ENCODE assay signal across 1 cellular context in genomic region chr17:75922963-75923874, GRCh38.
TF ChIP-seq lines count a peak whose summit lies in the region.

No MANE protein-coding gene starts in this region.

TF ChIP-seq in HepG2, 621 proteins besides CTCF, POLR2A, EP300 and RAD21 (continued from another document and continues in another):
- no peak for TF ChIP-seq HMGXB4 (CRISPR knock-in tag; IDR thresholded peaks at IDR 0.05; ENCODE audit: borderline replicate concordance in 1 of 2, low read depth in 1 of 2)
- no peak for TF ChIP-seq MXI1 (IDR thresholded peaks at IDR 0.05; ENCODE audit: borderline replicate concordance, low read depth, low read length)
- TF ChIP-seq NR2F6 (IDR thresholded peaks at IDR 0.05) = no peak
- TF ChIP-seq NR2F6 (CRISPR knock-in tag; IDR thresholded peaks at IDR 0.05) = no peak
- TF ChIP-seq PLSCR1 (CRISPR knock-in tag; IDR thresholded peaks at IDR 0.05; ENCODE audit: borderline replicate concordance) = no peak
- no peak for TF ChIP-seq NFATC3 (CRISPR knock-in tag; IDR thresholded peaks at IDR 0.05)
- TF ChIP-seq ATF6 (CRISPR knock-in tag; conservative IDR thresholded peaks at IDR 0.05) = no peak
- TF ChIP-seq RNF219 (CRISPR knock-in tag; IDR thresholded peaks at IDR 0.05) = no peak
- no peak for TF ChIP-seq DZIP1 (CRISPR knock-in tag; IDR thresholded peaks at IDR 0.05)
- no peak for TF ChIP-seq ZFP36L1 (CRISPR knock-in tag; IDR thresholded peaks at IDR 0.05)
- no peak for TF ChIP-seq MTA3 (CRISPR knock-in tag; IDR thresholded peaks at IDR 0.05)
- no peak for TF ChIP-seq GLI4 (CRISPR knock-in tag; IDR thresholded peaks at IDR 0.05; ENCODE audit: borderline replicate concordance)
- no peak for TF ChIP-seq SMYD3 (CRISPR knock-in tag; IDR thresholded peaks at IDR 0.05)
- TF ChIP-seq HNF4A (CRISPR knock-in tag; IDR thresholded peaks at IDR 0.05) = peak; percentile 53
- TF ChIP-seq NFE2L2 (IDR thresholded peaks at IDR 0.05; ENCODE audit: low read length) = no peak
- TF ChIP-seq ARNT (IDR thresholded peaks at IDR 0.05) = no peak
- TF ChIP-seq ZNF274 (CRISPR knock-in tag; IDR thresholded peaks at IDR 0.05) = 0 out of 2 replicates have a peak, but pooled peaks have one; percentile 76
- no peak for TF ChIP-seq TRAFD1 (CRISPR knock-in tag; IDR thresholded peaks at IDR 0.05; ENCODE audit: borderline replicate concordance)
- no peak for TF ChIP-seq CHD4 (IDR thresholded peaks at IDR 0.05; ENCODE audit: borderline replicate concordance, low read length)
- TF ChIP-seq ATM (IDR thresholded peaks at IDR 0.05; ENCODE audit: borderline replicate concordance) = no peak
- peak; percentile 72 for TF ChIP-seq ZNF883 (CRISPR knock-in tag; IDR thresholded peaks at IDR 0.05; ENCODE audit: not compliant biosample characterization)
- no peak for TF ChIP-seq ZIK1 (CRISPR knock-in tag; IDR thresholded peaks at IDR 0.05; ENCODE audit: borderline replicate concordance, low read depth)
- TF ChIP-seq PRDM15 (CRISPR knock-in tag; IDR thresholded peaks at IDR 0.05) = no peak
- TF ChIP-seq ZNF644 (CRISPR knock-in tag; IDR thresholded peaks at IDR 0.05; ENCODE audit: low read depth) = no peak
- no peak for TF ChIP-seq ZXDC (CRISPR knock-in tag; IDR thresholded peaks at IDR 0.05)
- TF ChIP-seq SRF (IDR thresholded peaks at IDR 0.05; ENCODE audit: low read depth, low read length) = no peak
- TF ChIP-seq ZNF816 (CRISPR knock-in tag; IDR thresholded peaks at IDR 0.05; ENCODE audit: borderline replicate concordance) = no peak
- TF ChIP-seq IKZF1 (IDR thresholded peaks at IDR 0.05) = no peak
- no peak for TF ChIP-seq EED (CRISPR knock-in tag; IDR thresholded peaks at IDR 0.05)
- TF ChIP-seq FLYWCH1 (CRISPR knock-in tag; IDR thresholded peaks at IDR 0.05) = no peak
- TF ChIP-seq ZFP62 (CRISPR knock-in tag; IDR thresholded peaks at IDR 0.05) = no peak
- TF ChIP-seq CREBL2 (CRISPR knock-in tag; IDR thresholded peaks at IDR 0.05; ENCODE audit: borderline replicate concordance) = no peak
- TF ChIP-seq GPN1 (CRISPR knock-in tag; IDR thresholded peaks at IDR 0.05; ENCODE audit: borderline replicate concordance) = peak; percentile 53; the same call in 1 of the 2 replicates
- no peak for TF ChIP-seq ZNF460 (CRISPR knock-in tag; IDR thresholded peaks at IDR 0.05; ENCODE audit: borderline replicate concordance)
- no peak for TF ChIP-seq MBNL3 (CRISPR knock-in tag; conservative IDR thresholded peaks at IDR 0.05)
- TF ChIP-seq ZBTB43 (CRISPR knock-in tag; conservative IDR thresholded peaks at IDR 0.05) = 0 out of 2 replicates have a peak, but pooled peaks have one; percentile 26
- no peak for TF ChIP-seq ZNF230 (CRISPR knock-in tag; IDR thresholded peaks at IDR 0.05)
- no peak for TF ChIP-seq KLF15 (CRISPR knock-in tag; IDR thresholded peaks at IDR 0.05; ENCODE audit: borderline replicate concordance)
- TF ChIP-seq ZSCAN30 (CRISPR knock-in tag; IDR thresholded peaks at IDR 0.05) = no peak
- TF ChIP-seq ZFP37 (CRISPR knock-in tag; IDR thresholded peaks at IDR 0.05; ENCODE audit: borderline replicate concordance) = 0 out of 2 replicates have a peak, but pooled peaks have one; percentile 37
- TF ChIP-seq ARNTL (CRISPR knock-in tag; IDR thresholded peaks at IDR 0.05) = peak; percentile 90
- TF ChIP-seq LCORL (IDR thresholded peaks at IDR 0.05) = no peak
- TF ChIP-seq LCORL (CRISPR knock-in tag; IDR thresholded peaks at IDR 0.05) = 0 out of 2 replicates have a peak, but pooled peaks have one; percentile 35
- TF ChIP-seq FOXC1 (CRISPR knock-in tag; IDR thresholded peaks at IDR 0.05; ENCODE audit: borderline replicate concordance) = no peak
- TF ChIP-seq BRD4 (CRISPR knock-in tag; IDR thresholded peaks at IDR 0.05) = peak; percentile 52; the same call in 1 of the 2 replicates
- peak; percentile 43; the same call in 1 of the 2 replicates for TF ChIP-seq MED1 (CRISPR knock-in tag; IDR thresholded peaks at IDR 0.05)
- 0 out of 2 replicates have a peak, but pooled peaks have one; percentile 64 for TF ChIP-seq ZNF598 (CRISPR knock-in tag; IDR thresholded peaks at IDR 0.05; ENCODE audit: borderline replicate concordance)
- TF ChIP-seq ZNF788 (CRISPR knock-in tag; IDR thresholded peaks at IDR 0.05; ENCODE audit: borderline replicate concordance) = peak; percentile 14; the same call in 1 of the 2 replicates
